1 cellular context compared by ENCODE assay signal in genomic region chr3:197445886-197446631, GRCh38.
TF ChIP-seq lines count a peak whose summit lies in the region.

No MANE protein-coding gene starts in this region.

TF ChIP-seq in HepG2, 621 proteins besides CTCF, POLR2A, EP300 and RAD21 (continued from another document):
- TF ChIP-seq HOMEZ (CRISPR knock-in tag; IDR thresholded peaks at IDR 0.05; ENCODE audit: low read depth) (peak; percentile 40; the same call in 1 of the 2 replicates), PHF20 (CRISPR knock-in tag; IDR thresholded peaks at IDR 0.05) (no peak), CEBPB (IDR thresholded peaks at IDR 0.05; ENCODE audit: borderline replicate concordance, low read depth, low read length) (peak; percentile 22; the same call in 1 of the 2 replicates), KAT7 (CRISPR knock-in tag; IDR thresholded peaks at IDR 0.05; ENCODE audit: borderline replicate concordance) (no peak), ZNF891 (CRISPR knock-in tag; IDR thresholded peaks at IDR 0.05) (no peak), ZBTB4 (CRISPR knock-in tag; IDR thresholded peaks at IDR 0.05; ENCODE audit: borderline replicate concordance) (no peak), NKX3-1 (CRISPR knock-in tag; IDR thresholded peaks at IDR 0.05) (no peak), PRDM10 (CRISPR knock-in tag; IDR thresholded peaks at IDR 0.05; ENCODE audit: low read depth) (no peak), MAFF (IDR thresholded peaks at IDR 0.05; ENCODE audit: low read depth, low read length) (no peak), ZNF124 (CRISPR knock-in tag; IDR thresholded peaks at IDR 0.05) (no peak), SMYD3 (CRISPR knock-in tag; IDR thresholded peaks at IDR 0.05) (no peak), PAXIP1 (CRISPR knock-in tag; conservative IDR thresholded peaks at IDR 0.05) (peak; percentile 44; the same call in 1 of the 2 replicates), PATZ1 (CRISPR knock-in tag; IDR thresholded peaks at IDR 0.05) (peak; percentile 74), ETV5 (CRISPR knock-in tag; IDR thresholded peaks at IDR 0.05; ENCODE audit: borderline replicate concordance) (peak; percentile 58; the same call in 1 of the 2 replicates), ZNF687 (CRISPR knock-in tag; IDR thresholded peaks at IDR 0.05) (peak; percentile 43), IKZF5 (CRISPR knock-in tag; IDR thresholded peaks at IDR 0.05) (0 out of 2 replicates have a peak, but pooled peaks have one; percentile 15), CEBPG (CRISPR knock-in tag; IDR thresholded peaks at IDR 0.05) (peak; percentile 44; the same call in 1 of the 2 replicates)
